ENCODE assay signal across 1 cellular context in genomic region chr3:153226877-153227276, GRCh38.
A peak's percentile ranks its signal among the peaks of the same experiment; 100 is the strongest.
TF ChIP-seq lines count a peak whose summit lies in the region.

No MANE protein-coding gene starts in this region.

TF ChIP-seq in K562, 482 proteins besides CTCF, POLR2A, EP300 and RAD21:
- TF ChIP-seq NFE2 (IDR thresholded peaks at IDR 0.05; ENCODE audit: low read depth), result peak; percentile 51; the same call in 1 of the 2 replicates
- peak; percentile 60 for TF ChIP-seq C11orf30 (IDR thresholded peaks at IDR 0.05; ENCODE audit: low read depth)
- peak; percentile 31; the same call in 1 of the 2 replicates for TF ChIP-seq FOSL1 (tag; conservative IDR thresholded peaks at IDR 0.05)
- TF ChIP-seq PKNOX1 (IDR thresholded peaks at IDR 0.05), result peak; percentile 74
- TF ChIP-seq CTBP1 (IDR thresholded peaks at IDR 0.05; ENCODE audit: borderline replicate concordance), result peak; percentile 42; the same call in 1 of the 2 replicates
- TF ChIP-seq FOXK2 (conservative IDR thresholded peaks at IDR 0.05 in 1 of 2, IDR thresholded peaks at IDR 0.05 in 1 of 2; ENCODE audit: low read depth in 2 of 2), result peak; percentile 95 to 96
- peak; percentile 63; the same call in 1 of the 2 replicates for TF ChIP-seq FOXJ2 (tag; IDR thresholded peaks at IDR 0.05)
- TF ChIP-seq SMARCE1 (IDR thresholded peaks at IDR 0.05), result peak; percentile 60; the same call in 1 of the 2 replicates
- peak; percentile 70 for TF ChIP-seq HMBOX1 (IDR thresholded peaks at IDR 0.05)
- peak; percentile 68 for TF ChIP-seq ARID1B (IDR thresholded peaks at IDR 0.05)
- peak; percentile 60; the same call in 1 of the 2 replicates for TF ChIP-seq ZNF592 (IDR thresholded peaks at IDR 0.05)
- TF ChIP-seq TAF9B (IDR thresholded peaks at IDR 0.05; ENCODE audit: partially characterized antibody), result peak; percentile 30
- peak; percentile 74 to 90 for TF ChIP-seq FOXA3 (CRISPR knock-in tag; conservative IDR thresholded peaks at IDR 0.05 in 1 of 2, IDR thresholded peaks at IDR 0.05 in 1 of 2)
- TF ChIP-seq RFX1 (IDR thresholded peaks at IDR 0.05), result peak; percentile 29; the same call in 1 of the 2 replicates
- peak; percentile 45; the same call in 1 of the 2 replicates for TF ChIP-seq LEF1 (IDR thresholded peaks at IDR 0.05)
- TF ChIP-seq SOX6 (IDR thresholded peaks at IDR 0.05), result peak; percentile 31; the same call in 1 of the 2 replicates
- TF ChIP-seq NFRKB (IDR thresholded peaks at IDR 0.05; ENCODE audit: low read depth), result 0 out of 2 replicates have a peak, but pooled peaks have one; percentile 21
- 0 out of 2 replicates have a peak, but pooled peaks have one; percentile 41 for TF ChIP-seq NCOR1 (IDR thresholded peaks at IDR 0.05)
- peak; percentile 35; the same call in 1 of the 2 replicates for TF ChIP-seq ZNF316 (IDR thresholded peaks at IDR 0.05)
- 0 out of 2 replicates have a peak, but pooled peaks have one; percentile 16 for TF ChIP-seq ZEB2 (IDR thresholded peaks at IDR 0.05)
- peak; percentile 33 for TF ChIP-seq MAFG (tag; conservative IDR thresholded peaks at IDR 0.05)
- peak; percentile 47; the same call in 1 of the 2 replicates for TF ChIP-seq SMARCA4 (IDR thresholded peaks at IDR 0.05)
- peak; percentile 60; the same call in 1 of the 2 replicates for TF ChIP-seq DPF2 (IDR thresholded peaks at IDR 0.05)
